Comparison of ENCODE assay signal across 8 cellular contexts in the genomic region with DNA sequence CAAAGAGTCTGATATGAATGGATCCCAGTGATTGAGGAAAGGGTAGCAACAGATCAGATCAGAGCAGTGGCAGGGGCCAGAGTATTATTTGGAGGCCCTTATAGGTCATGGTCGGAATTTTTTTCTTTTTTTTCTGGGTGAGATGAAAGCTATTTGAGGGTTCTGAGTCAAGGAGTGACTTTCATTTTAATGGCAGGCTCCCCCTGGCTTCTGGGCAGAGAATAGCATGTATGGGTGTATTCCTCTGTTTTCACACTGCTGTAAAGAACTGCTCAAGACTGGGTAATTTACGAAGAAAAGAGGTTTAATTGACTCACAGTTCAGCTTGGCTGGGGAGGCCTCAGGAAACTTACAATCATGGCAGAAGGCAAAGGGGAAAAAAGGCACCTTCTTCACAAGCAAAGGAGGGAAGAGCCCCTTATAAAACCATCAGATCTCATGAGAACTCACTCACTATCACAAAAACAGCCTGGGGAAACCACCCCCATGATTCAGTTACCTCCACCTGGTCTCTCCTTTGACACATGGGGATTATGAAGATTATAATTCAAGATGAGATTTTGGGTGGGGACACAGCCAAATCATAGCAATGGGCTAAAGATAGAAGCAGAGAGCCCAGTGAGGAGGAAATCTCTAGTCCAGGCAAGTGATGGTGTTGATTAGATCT. TPM values are rescaled to one million over a fixed set of nuclear protein-coding genes. Genes with fewer than 3 reads are reported as not detected.
A peak's percentile ranks its signal among the peaks of the same experiment; 100 is the strongest.
DNase-seq lines count a peak whose midpoint lies in the region; ATAC-seq and TF ChIP-seq lines count a peak whose summit lies in the region.

No MANE protein-coding gene starts in this region.

- no peaks in the 10 kb centered on the region for H3K9me3 ChIP-seq in CD4-positive, alpha-beta T cell (ENCODE audit: control insufficient read depth, low read length)
- peaks cover 0 to 2% (median 0%) of the 10 kb centered on the region in 4 donors for H3K9me3 ChIP-seq in sigmoid colon

- H3K4me3 ChIP-seq in epithelial cell of esophagus (ENCODE audit: low read length) (no peak overlapping the region), sigmoid colon (no peak overlapping the region)

- peak; percentile 74 for TF ChIP-seq CTCF in CD4-positive, alpha-beta T cell (IDR thresholded peaks at IDR 0.05)
- TF ChIP-seq CTCF in activated B cell treated with CpG ODN at 0.5 μM for 24 hours (IDR thresholded peaks at IDR 0.05) (no peak), epithelial cell of esophagus (IDR thresholded peaks at IDR 0.05; ENCODE audit: insufficient read depth, low read depth, low read length, missing control alignments) (peak; percentile 76), sigmoid colon (IDR thresholded peaks at IDR 0.05) (peak in 3 of 4 experiments; percentile 41 to 54 (median 46))

- no peaks in the 10 kb centered on the region for H3K9me3 Mint-ChIP-seq in CD4-positive, alpha-beta T cell
- H3K9me3 Mint-ChIP-seq in activated B cell treated with CpG ODN at 0.5 μM for 24 hours = peaks cover 11% of the 10 kb centered on the region

- intact Hi-C loops in CD4-positive, alpha-beta T cell (cut with DNase I, micrococcal nuclease) = loop anchor here (1.0 to 2.0 kb wide), 3 partner anchors 19 to 102 kb away; no protein-coding TSS in a partner anchor
- intact Hi-C loops in activated B cell treated with CpG ODN at 0.5 μM for 24 hours (cut with micrococcal nuclease) = loop anchor here (1.0 to 5.0 kb wide), 4 partner anchors 12 to 349 kb away; a partner anchor contains a TSS
- intact Hi-C loops in sigmoid colon (cut with DNase I) = no loop called here
- intact Hi-C loops in left ventricle myocardium superior (cut with micrococcal nuclease) = no loop called here

- H3K27ac Mint-ChIP-seq in CD4-positive, alpha-beta T cell = peak overlapping the region; percentile 35
- peak overlapping the region; percentile 100 for H3K27ac Mint-ChIP-seq in activated B cell treated with CpG ODN at 0.5 μM for 24 hours

- WGBS in sigmoid colon, 2 donors = 15 to 37% methylated on average over 2 of the region's 2 CpGs

- peaks cover 0 to 5% (median 0%) of the 10 kb centered on the region in 4 donors for H3K36me3 ChIP-seq in sigmoid colon

- no peak for TF ChIP-seq POLR2A in sigmoid colon (IDR thresholded peaks at IDR 0.05)

- H3K4me3 Mint-ChIP-seq in CD4-positive, alpha-beta T cell = peak overlapping the region; percentile 16
- peak overlapping the region; percentile 78 for H3K4me3 Mint-ChIP-seq in activated B cell treated with CpG ODN at 0.5 μM for 24 hours

- no peaks in the 10 kb centered on the region for H3K27me3 ChIP-seq in CD4-positive, alpha-beta T cell (ENCODE audit: control insufficient read depth, insufficient read depth, low read length)
- H3K27me3 ChIP-seq in sigmoid colon = no peaks in the 10 kb centered on the region

- H3K4me1 ChIP-seq in sigmoid colon = no peaks in the 10 kb centered on the region

- H3K27me3 Mint-ChIP-seq in CD4-positive, alpha-beta T cell = no peaks in the 10 kb centered on the region
- no peaks in the 10 kb centered on the region for H3K27me3 Mint-ChIP-seq in activated B cell treated with CpG ODN at 0.5 μM for 24 hours

- peak; percentile 42 for ATAC-seq in CD4-positive, alpha-beta T cell (ENCODE audit: poor library complexity)
- peak; percentile 30 for ATAC-seq in activated B cell treated with CpG ODN at 0.5 μM for 24 hours (ENCODE audit: low read depth)
- ATAC-seq in HG02938 (IDR thresholded peaks at IDR 0.05; ENCODE audit: unreplicated experiment) = no peak
- ATAC-seq in left ventricle myocardium superior = no peak

- CTCF ChIA-PET in CD4-positive, alpha-beta T cell (lab: Charles Lee) = interaction anchor here (0.9 to 1.2 kb wide), 6 partner anchors 9 to 142 kb away, joined by 3 to 8 read pairs (median 5); no protein-coding TSS in a partner anchor
- CTCF ChIA-PET in activated B cell treated with CpG ODN at 0.5 μM for 24 hours (lab: Charles Lee) = interaction anchor here (0.8 to 4.5 kb wide), 8 partner anchors 16 to 64 kb away, joined by 3 to 24 read pairs (median 4); no protein-coding TSS in a partner anchor

- POLR2A ChIA-PET in CD4-positive, alpha-beta T cell (lab: Charles Lee) = no interaction called here
- POLR2A ChIA-PET in activated B cell treated with CpG ODN at 0.5 μM for 24 hours (lab: Charles Lee) = interaction anchor here (0.8 to 16.2 kb wide), 9 partner anchors 9 to 125 kb away, joined by 3 to 757 read pairs (median 11); a partner anchor contains a TSS

- no peak overlapping the region for H3K27ac ChIP-seq in CD4-positive, alpha-beta T cell (ENCODE audit: low read depth, low read length)
- no peak overlapping the region for H3K27ac ChIP-seq in sigmoid colon

- peaks cover 47% of the 10 kb centered on the region for H3K4me1 Mint-ChIP-seq in CD4-positive, alpha-beta T cell (ENCODE audit: low read depth)
- peaks cover 90% of the 10 kb centered on the region for H3K4me1 Mint-ChIP-seq in activated B cell treated with CpG ODN at 0.5 μM for 24 hours

- no peak for TF ChIP-seq EP300 in sigmoid colon (IDR thresholded peaks at IDR 0.05)

- peaks cover 44% of the 10 kb centered on the region for H3K36me3 Mint-ChIP-seq in CD4-positive, alpha-beta T cell (ENCODE audit: low read depth)
- peaks cover 59% of the 10 kb centered on the region for H3K36me3 Mint-ChIP-seq in activated B cell treated with CpG ODN at 0.5 μM for 24 hours (ENCODE audit: low read depth)

- DNase-seq in CD4-positive, alpha-beta T cell = peak in 6 of 10 experiments; percentile 21 to 45 (median 32)
- peak; percentile 18 for DNase-seq in HT1080 (ENCODE audit: low read depth)
- no peak for DNase-seq in activated B cell treated with CpG ODN at 0.5 μM for 24 hours
- peak; percentile 49 for DNase-seq in epithelial cell of esophagus (ENCODE audit: low read depth)
- no peak for DNase-seq in sigmoid colon
- DNase-seq in NCI-H1436 treated with DMSO at 0.1 percent for 48 hours (lab: John Stamatoyannopoulos, UW) = no peak
- no peak for DNase-seq in left ventricle myocardium superior

RNA-seq across cellular contexts. Expression of a gene that starts 3.0 kb away (rescaled TPM):
- 1 to 10 TPM; 1.5 to 2.4 TPM for total RNA-seq in CD4-positive, alpha-beta T cell
- not detected in 2 replicates for total RNA-seq in HT1080 (2014; rRNA removed; shearing (Covaris generic))
- 0.05 and 0.15 TPM in 2 replicates for polyA plus RNA-seq in HT1080 (2015; cell fraction: cytosol; rRNA removed)
- polyA plus RNA-seq in HT1080 (2015; cell fraction: nucleus; rRNA removed) = 0.10 TPM in 1 of 2 replicates, not detected in the other
- total RNA-seq in activated B cell treated with CpG ODN at 0.5 μM for 24 hours = 14.8 and 19.3 TPM in 2 replicates
- total RNA-seq in sigmoid colon = 1 to 10 TPM; 1.1 to 3.6 (median 2.2) TPM
- polyA plus RNA-seq in sigmoid colon = under 1 TPM in 2 of 3 donors, not detected in 1; under 0.01 to 0.85 TPM
- total RNA-seq in left ventricle myocardium superior = 1.1 TPM

RNA-seq across cellular contexts. Expression of a gene that starts 7.2 kb away (rescaled TPM):
- total RNA-seq in CD4-positive, alpha-beta T cell = 100 to 1,000 TPM; 329 to 350 TPM
- total RNA-seq in HT1080 (2014; rRNA removed; shearing (Covaris generic)) = not detected in 2 replicates
- polyA plus RNA-seq in HT1080 (2015; cell fraction: cytosol; rRNA removed) = 0.02 TPM in 1 of 2 replicates, not detected in the other
- polyA plus RNA-seq in HT1080 (2015; cell fraction: nucleus; rRNA removed) = not detected in 2 replicates
- total RNA-seq in activated B cell treated with CpG ODN at 0.5 μM for 24 hours (1,587 and 1,688 TPM in 2 replicates), sigmoid colon (10 to 100 TPM in 1 of 4 donors, 1 to 10 TPM in 3; 5.8 to 10.3 (median 9.2) TPM), left ventricle myocardium superior (6.5 TPM)
- polyA plus RNA-seq in sigmoid colon = 100 to 1,000 TPM in 1 of 3 donors, 10 to 100 TPM in 1, 1 to 10 TPM in 1; 7.2 to 220 (median 14.3) TPM

RNA-seq across cellular contexts. Expression of a gene that starts 34.2 kb away (rescaled TPM):
- total RNA-seq in CD4-positive, alpha-beta T cell = not detected
- total RNA-seq in HT1080 (2014; rRNA removed; shearing (Covaris generic)) = 6.5 and 7.6 TPM in 2 replicates
- polyA plus RNA-seq in HT1080 (2015; cell fraction: cytosol; rRNA removed) = 1.9 and 2.2 TPM in 2 replicates
- 1.5 and 1.6 TPM in 2 replicates for polyA plus RNA-seq in HT1080 (2015; cell fraction: nucleus; rRNA removed)
- total RNA-seq in activated B cell treated with CpG ODN at 0.5 μM for 24 hours (5.3 TPM in 2 replicates), sigmoid colon (10 to 100 TPM; 60.6 to 74.9 (median 61.3) TPM), left ventricle myocardium superior (62.7 TPM)
- 10 to 100 TPM in 2 of 3 donors, 1 to 10 TPM in 1; 5.8 to 17.9 (median 10.2) TPM for polyA plus RNA-seq in sigmoid colon

RNA-seq across cellular contexts. Expression of a gene that starts 35.7 kb away (rescaled TPM):
- not detected for total RNA-seq in CD4-positive, alpha-beta T cell
- total RNA-seq in HT1080 (2014; rRNA removed; shearing (Covaris generic)) = not detected in 2 replicates
- polyA plus RNA-seq in HT1080 (2015; cell fraction: cytosol; rRNA removed) = not detected in 2 replicates
- polyA plus RNA-seq in HT1080 (2015; cell fraction: nucleus; rRNA removed) = not detected in 2 replicates
- 0.71 and 0.76 TPM in 2 replicates for total RNA-seq in activated B cell treated with CpG ODN at 0.5 μM for 24 hours
- total RNA-seq in sigmoid colon = 1 to 10 TPM in 2 of 4 donors, not detected in 2; 1.8 to 2.0 TPM
- polyA plus RNA-seq in sigmoid colon = 1 to 10 TPM in 1 of 3 donors, under 1 TPM in 1, not detected in 1; 0.17 to 3.6 TPM
- not detected for total RNA-seq in left ventricle myocardium superior

Comparison
In these comparisons a context has a peak if more than half of its experiments do, and no peak if none do; other contexts are left out.
1. ATAC-seq: peak in CD4-positive, alpha-beta T cell (single experiment) and activated B cell treated with CpG ODN at 0.5 μM for 24 hours (single experiment); none in HG02938 (single experiment) and left ventricle myocardium superior (single experiment).
2. DNase-seq: peak in CD4-positive, alpha-beta T cell (6 of 10), HT1080 (single experiment) and epithelial cell of esophagus (single experiment); none in activated B cell treated with CpG ODN at 0.5 μM for 24 hours (single experiment), sigmoid colon (single experiment), NCI-H1436 treated with DMSO at 0.1 percent for 48 hours (single experiment) and left ventricle myocardium superior (single experiment).
3. RNA of a gene that starts 7.2 kb away (total RNA-seq): 1,587 to 1,688 TPM in activated B cell treated with CpG ODN at 0.5 μM for 24 hours and 329 to 350 TPM in CD4-positive, alpha-beta T cell; 5.8 to 10.3 TPM in sigmoid colon, 6.5 TPM in left ventricle myocardium superior (single experiment) and not detected in HT1080; every median in the first group is over 10 times any median in the second.
4. intact Hi-C loops: an anchor here in CD4-positive, alpha-beta T cell (1.0 to 2.0 kb wide) and activated B cell treated with CpG ODN at 0.5 μM for 24 hours (1.0 to 5.0 kb wide); none called in sigmoid colon and left ventricle myocardium superior.